20 cellular contexts compared by ENCODE assay signal in genomic region chr15:63365004-63365555, GRCh38. TPM values are rescaled to one million over a fixed set of nuclear protein-coding genes. Genes with fewer than 3 reads are reported as not detected.
"Had no signal": no experiment of that assay in that cellular context is flagged by ENCODE, and none has a peak within 500 bp of the region (broad histone marks: within the 10 kb centered on the region; RNA-seq: fewer than 3 reads in every experiment).

No MANE protein-coding gene starts in this region.

- H3K27ac Mint-ChIP-seq: activated B cell treated with CpG ODN at 0.5 μM for 24 hours; activated CD4-positive, alpha-beta memory T cell treated with anti-CD3 and anti-CD28 coated beads for 36 hours; activated naive CD8-positive, alpha-beta T cell treated with anti-CD3 and anti-CD28 coated beads, Interleukin-2, amount 10 ng/mL, durations not matched to agents 7 days and 5 days; natural killer cell had no signal

- H3K9me3 ChIP-seq: neutrophil, right lobe of liver, thoracic aorta, upper lobe of right lung had no signal

- H3K27me3 Mint-ChIP-seq: activated B cell treated with CpG ODN at 0.5 μM for 24 hours had no signal

- H3K4me3 Mint-ChIP-seq: activated B cell treated with CpG ODN at 0.5 μM for 24 hours; activated CD4-positive, alpha-beta memory T cell treated with anti-CD3 and anti-CD28 coated beads for 36 hours; activated naive CD8-positive, alpha-beta T cell treated with anti-CD3 and anti-CD28 coated beads, Interleukin-2, amount 10 ng/mL, durations not matched to agents 7 days and 5 days; natural killer cell had no signal

- H3K36me3 ChIP-seq: brain microvascular endothelial cell, neutrophil, right lobe of liver, thoracic aorta, upper lobe of right lung had no signal

- H3K27ac ChIP-seq: brain microvascular endothelial cell, neutrophil, parathyroid adenoma, right lobe of liver, upper lobe of right lung had no signal

- H3K4me1 Mint-ChIP-seq: activated naive CD8-positive, alpha-beta T cell treated with anti-CD3 and anti-CD28 coated beads, Interleukin-2, amount 10 ng/mL, durations not matched to agents 7 days and 5 days; natural killer cell had no signal

- FAIRE-seq: endothelial cell of umbilical vein, small intestine had no signal

- H3K4me3 ChIP-seq: right lobe of liver, thoracic aorta, upper lobe of right lung had no signal

- H3K36me3 Mint-ChIP-seq: activated CD4-positive, alpha-beta memory T cell treated with anti-CD3 and anti-CD28 coated beads for 36 hours; activated naive CD8-positive, alpha-beta T cell treated with anti-CD3 and anti-CD28 coated beads, Interleukin-2, amount 10 ng/mL, durations not matched to agents 7 days and 5 days; natural killer cell had no signal

- H2AFZ ChIP-seq: parathyroid adenoma had no signal

- H3K79me2 ChIP-seq: parathyroid adenoma had no signal

- H3K27me3 ChIP-seq: brain microvascular endothelial cell, neutrophil, right lobe of liver, upper lobe of right lung had no signal

- H3K9ac ChIP-seq: parathyroid adenoma had no signal

- H3K9me3 Mint-ChIP-seq: activated B cell treated with CpG ODN at 0.5 μM for 24 hours; activated CD4-positive, alpha-beta memory T cell treated with anti-CD3 and anti-CD28 coated beads for 36 hours; activated naive CD8-positive, alpha-beta T cell treated with anti-CD3 and anti-CD28 coated beads, Interleukin-2, amount 10 ng/mL, durations not matched to agents 7 days and 5 days; natural killer cell had no signal

- DNase-seq: activated B cell treated with CpG ODN at 0.5 μM for 24 hours; activated CD4-positive, alpha-beta memory T cell treated with anti-CD3 and anti-CD28 coated beads for 36 hours; activated CD4-positive, alpha-beta T cell treated with anti-CD3 and anti-CD28 coated beads for 4 hours; activated naive CD4-positive, alpha-beta T cell treated with Interleukin-2 at 50 U/mL for 16 hours; activated naive CD8-positive, alpha-beta T cell treated with anti-CD3 and anti-CD28 coated beads, Interleukin-2, amount 10 ng/mL, durations not matched to agents 7 days and 5 days; brain microvascular endothelial cell; dermis blood vessel endothelial cell; effector memory CD4-positive, alpha-beta T cell; foreskin fibroblast; natural killer cell; right lobe of liver; small intestine; stimulated activated CD4-positive, alpha-beta T cell treated with anti-CD3 and anti-CD28 coated beads, Interleukin-4, amount 100 ng/mL, for 1 hour; T-helper 1 cell; T-helper 9 cell; upper lobe of right lung had no signal

- H3K4me1 ChIP-seq: parathyroid adenoma, right lobe of liver, upper lobe of right lung had no signal

RNA-seq across cellular contexts. Expression of gene CA12, which starts 16.6 kb away (rescaled TPM):
- total RNA-seq: activated B cell treated with CpG ODN at 0.5 μM for 24 hours; activated naive CD8-positive, alpha-beta T cell treated with anti-CD3 and anti-CD28 coated beads, Interleukin-2, amount 10 ng/mL, durations not matched to agents 7 days and 5 days; natural killer cell had no signal
